Comparison of ENCODE assay signal across 11 cellular contexts in genomic region chr17:65587602-65588193, GRCh38.
"Had no signal": no experiment of that assay in that cellular context is flagged by ENCODE, and none has a peak within 500 bp of the region (broad histone marks: within the 10 kb centered on the region; RNA-seq: fewer than 3 reads in every experiment).

No MANE protein-coding gene starts in this region.

- H3K4me3 Mint-ChIP-seq: activated CD8-positive, alpha-beta memory T cell treated with anti-CD3 and anti-CD28 coated beads, Interleukin-2, amount 10 ng/mL, durations not matched to agents 7 days and 5 days; activated naive CD8-positive, alpha-beta T cell treated with anti-CD3 and anti-CD28 coated beads, Interleukin-2, amount 10 ng/mL, durations not matched to agents 7 days and 5 days; activated T-cell treated with anti-CD3 and anti-CD28 coated beads, Interleukin-2, amount 50 U/mL, for 24 hours; endodermal cell; stimulated activated effector memory CD8-positive, alpha-beta T cell treated with anti-CD3 and anti-CD28 coated beads, Interleukin-12 subunit alpha, Interleukin-12 subunit beta, amount 100 ng/mL, for 72 hours had no signal

- H3K36me3 Mint-ChIP-seq: activated CD8-positive, alpha-beta memory T cell treated with anti-CD3 and anti-CD28 coated beads, Interleukin-2, amount 10 ng/mL, durations not matched to agents 7 days and 5 days; activated naive CD8-positive, alpha-beta T cell treated with anti-CD3 and anti-CD28 coated beads, Interleukin-2, amount 10 ng/mL, durations not matched to agents 7 days and 5 days; stimulated activated effector memory CD8-positive, alpha-beta T cell treated with anti-CD3 and anti-CD28 coated beads, Interleukin-12 subunit alpha, Interleukin-12 subunit beta, amount 100 ng/mL, for 72 hours had no signal

- H3K27me3 Mint-ChIP-seq: activated naive CD8-positive, alpha-beta T cell treated with anti-CD3 and anti-CD28 coated beads, Interleukin-2, amount 10 ng/mL, durations not matched to agents 7 days and 5 days; activated T-cell treated with anti-CD3 and anti-CD28 coated beads, Interleukin-2, amount 50 U/mL, for 24 hours had no signal

- H3K9me3 Mint-ChIP-seq: activated naive CD8-positive, alpha-beta T cell treated with anti-CD3 and anti-CD28 coated beads, Interleukin-2, amount 10 ng/mL, durations not matched to agents 7 days and 5 days; activated T-cell treated with anti-CD3 and anti-CD28 coated beads, Interleukin-2, amount 50 U/mL, for 24 hours; endodermal cell; stimulated activated effector memory CD8-positive, alpha-beta T cell treated with anti-CD3 and anti-CD28 coated beads, Interleukin-12 subunit alpha, Interleukin-12 subunit beta, amount 100 ng/mL, for 72 hours had no signal

- H3K27ac Mint-ChIP-seq: activated CD8-positive, alpha-beta memory T cell treated with anti-CD3 and anti-CD28 coated beads, Interleukin-2, amount 10 ng/mL, durations not matched to agents 7 days and 5 days; activated naive CD8-positive, alpha-beta T cell treated with anti-CD3 and anti-CD28 coated beads, Interleukin-2, amount 10 ng/mL, durations not matched to agents 7 days and 5 days; activated T-cell treated with anti-CD3 and anti-CD28 coated beads, Interleukin-2, amount 50 U/mL, for 24 hours; endodermal cell; stimulated activated effector memory CD8-positive, alpha-beta T cell treated with anti-CD3 and anti-CD28 coated beads, Interleukin-12 subunit alpha, Interleukin-12 subunit beta, amount 100 ng/mL, for 72 hours had no signal

- DNase-seq: activated CD4-positive, alpha-beta T cell treated with anti-CD3 and anti-CD28 coated beads for 1 hour; activated CD4-positive, alpha-beta T cell treated with anti-CD3 and anti-CD28 coated beads, Interleukin-2, amount 50 U/mL, for 48 hours; activated CD8-positive, alpha-beta memory T cell treated with anti-CD3 and anti-CD28 coated beads, Interleukin-2, amount 10 ng/mL, durations not matched to agents 7 days and 5 days; activated naive CD8-positive, alpha-beta T cell treated with anti-CD3 and anti-CD28 coated beads, Interleukin-2, amount 10 ng/mL, durations not matched to agents 7 days and 5 days; activated T-cell treated with anti-CD3 and anti-CD28 coated beads, Interleukin-2, amount 50 U/mL, for 24 hours; anterior cingulate cortex; erythroblast; glutamatergic neuron; retina had no signal

- ATAC-seq: activated CD8-positive, alpha-beta memory T cell treated with anti-CD3 and anti-CD28 coated beads, Interleukin-2, amount 10 ng/mL, durations not matched to agents 7 days and 5 days; stimulated activated effector memory CD8-positive, alpha-beta T cell treated with anti-CD3 and anti-CD28 coated beads, Interleukin-12 subunit alpha, Interleukin-12 subunit beta, amount 100 ng/mL, for 72 hours had no signal
